In genomic region chr2:113225505-113226259, GRCh38 we compare ENCODE assay signal across 9 cellular contexts. TPM values are rescaled to one million over a fixed set of nuclear protein-coding genes. Genes with fewer than 3 reads are reported as not detected.
DNase-seq lines count a peak whose midpoint lies in the region; ATAC-seq and TF ChIP-seq lines count a peak whose summit lies in the region.
"Had no signal": no experiment of that assay in that cellular context is flagged by ENCODE, and none has a peak within 500 bp of the region (broad histone marks: within the 10 kb centered on the region; RNA-seq: fewer than 3 reads in every experiment).

No MANE protein-coding gene starts in this region.

- H3K4me1 Mint-ChIP-seq in GM23338 (peaks cover 10% of the 10 kb centered on the region; the same call in 2 of the 3 replicates), nephron (peaks cover 23% of the 10 kb centered on the region)
- peaks cover 0 to 8% of the 10 kb centered on the region in 2 donors for H3K4me1 Mint-ChIP-seq in effector memory CD8-positive, alpha-beta T cell (ENCODE audit: low read depth in 2 of 2)

- DNase-seq in GM23338 (ENCODE audit: low spot score) (peak; percentile 83), NCI-H2227 treated with DMSO at 0.1 percent for 48 hours (lab: John Stamatoyannopoulos, UW) (peak; percentile 54)
- DNase-seq in effector memory CD8-positive, alpha-beta T cell: no peak

- H3K36me3 Mint-ChIP-seq in GM23338 (ENCODE audit: low read depth): no peaks in the 10 kb centered on the region
- H3K36me3 Mint-ChIP-seq in nephron (ENCODE audit: low read depth): peaks cover 12% of the 10 kb centered on the region
- peaks cover 4% of the 10 kb centered on the region for H3K36me3 Mint-ChIP-seq in effector memory CD8-positive, alpha-beta T cell (ENCODE audit: insufficient read depth)

- peak overlapping the region; percentile 42; the same call in 2 of the 3 replicates for H3K4me3 Mint-ChIP-seq in GM23338
- peak overlapping the region in 2 of 3 experiments; percentile 14 to 32 for H3K4me3 Mint-ChIP-seq in nephron
- no peak overlapping the region for H3K4me3 Mint-ChIP-seq in effector memory CD8-positive, alpha-beta T cell
- H3K4me3 Mint-ChIP-seq: activated naive CD8-positive, alpha-beta T cell had no signal

- H3K27me3 ChIP-seq in GM23338 (ENCODE audit: insufficient read depth): no peaks in the 10 kb centered on the region

- H3K27me3 Mint-ChIP-seq in GM23338 (ENCODE audit: insufficient read depth, low read depth, poor library complexity) (no peaks in the 10 kb centered on the region), nephron (ENCODE audit: low read depth) (no peaks in the 10 kb centered on the region)
- H3K27me3 Mint-ChIP-seq in effector memory CD8-positive, alpha-beta T cell: no peaks in the 10 kb centered on the region
- H3K27me3 Mint-ChIP-seq: activated naive CD8-positive, alpha-beta T cell had no signal

- H3K4me3 ChIP-seq in GM23338: 0 out of 2 replicates have a peak overlapping the region, but pooled peaks have one; percentile 22

- no peaks in the 10 kb centered on the region for H3F3A ChIP-seq in GM23338 (replicated peaks; ENCODE audit: low read depth)

- no peaks in the 10 kb centered on the region for H4K20me1 ChIP-seq in GM23338 (replicated peaks; ENCODE audit: insufficient read depth)

- H3K4me1 ChIP-seq in GM23338 (ENCODE audit: insufficient read depth): peaks cover 8% of the 10 kb centered on the region; the same call in 1 of the 2 replicates

- 0 out of 2 replicates have a peak, but pooled peaks cover 4% of the 10 kb centered on the region for H3K9me2 ChIP-seq in GM23338 (ENCODE audit: insufficient read depth)

- H3K4me2 ChIP-seq in GM23338: peak overlapping the region; percentile 62; the same call in 1 of the 2 replicates

- ATAC-seq in GM23338 (peak; percentile 82), HG03520 (IDR thresholded peaks at IDR 0.05; ENCODE audit: unreplicated experiment) (no peak), HG03439 (IDR thresholded peaks at IDR 0.05; ENCODE audit: unreplicated experiment) (no peak)
- ATAC-seq in effector memory CD8-positive, alpha-beta T cell (replicated peaks): no peak
- no peak for ATAC-seq in activated CD4-positive, CD25-positive, alpha-beta regulatory T cell treated with anti-CD3 and anti-CD28 coated beads, Interleukin-2, amount 50 U/mL, for 24 hours

- H3K27ac Mint-ChIP-seq in GM23338 (no peak overlapping the region), nephron (peak overlapping the region in 2 of 3 experiments; percentile 68 to 92)
- H3K27ac Mint-ChIP-seq in effector memory CD8-positive, alpha-beta T cell: no peak overlapping the region
- H3K27ac Mint-ChIP-seq: activated naive CD8-positive, alpha-beta T cell had no signal

- H3K36me3 ChIP-seq in GM23338 (ENCODE audit: insufficient read depth): no peaks in the 10 kb centered on the region

- peak overlapping the region; percentile 93; the same call in 1 of the 2 replicates for H2AFZ ChIP-seq in GM23338

- no peaks in the 10 kb centered on the region for H3K79me2 ChIP-seq in GM23338 (replicated peaks; ENCODE audit: insufficient read depth)

- H3K9me3 Mint-ChIP-seq in GM23338 (no peaks in the 10 kb centered on the region), nephron (no peaks in the 10 kb centered on the region)
- H3K9me3 Mint-ChIP-seq in effector memory CD8-positive, alpha-beta T cell: no peaks in the 10 kb centered on the region

- no peak overlapping the region for H3K27ac ChIP-seq in GM23338 (ENCODE audit: low read depth)
- peak overlapping the region; percentile 7 for H3K27ac ChIP-seq in cingulate gyrus (ENCODE audit: low read depth, low read length)

- no peak for TF ChIP-seq CTCF in GM23338 (conservative IDR thresholded peaks at IDR 0.05; ENCODE audit: low read depth in 2 of 2)
- no peak for TF ChIP-seq CTCF in nephron (IDR thresholded peaks at IDR 0.05; ENCODE audit: unreplicated experiment in 3 of 3)

TF ChIP-seq in GM23338, 12 proteins besides CTCF, POLR2A, EP300 and RAD21 (continues in another document):
- TF ChIP-seq NANOG (IDR thresholded peaks at IDR 0.05; ENCODE audit: borderline replicate concordance): no peak
- no peak for TF ChIP-seq EZH2 (IDR thresholded peaks at IDR 0.05; ENCODE audit: low read depth, unreplicated experiment)
- no peak for TF ChIP-seq EZH2phosphoT487 (IDR thresholded peaks at IDR 0.05; ENCODE audit: unreplicated experiment)
- no peak for TF ChIP-seq POLR2AphosphoS5 (IDR thresholded peaks at IDR 0.05; ENCODE audit: low read depth)
- no peak for TF ChIP-seq ETS1 (IDR thresholded peaks at IDR 0.05)
- no peak for TF ChIP-seq ZNF462 (CRISPR knock-in tag; IDR thresholded peaks at IDR 0.05)
- no peak for TF ChIP-seq ZNF331 (CRISPR knock-in tag; IDR thresholded peaks at IDR 0.05; ENCODE audit: low read depth)

RNA-seq across cellular contexts. Expression of gene PSD4, which starts 51.9 kb away (rescaled TPM):
- 0.66 and 1.1 TPM in 2 replicates for total RNA-seq in GM23338 (2014; rRNA removed; shearing (Covaris generic))
- 0.06 and 0.19 TPM in 2 replicates for polyA plus RNA-seq in GM23338 (2016; fragmentation: Nextera tagmentation; extraction: Ambion mirVana)

RNA-seq across cellular contexts. Expression of gene PAX8, which starts 53.0 kb away (rescaled TPM):
- 0.16 and 0.21 TPM in 2 replicates for total RNA-seq in GM23338 (2014; rRNA removed; shearing (Covaris generic))
- 0.32 and 0.43 TPM in 2 replicates for polyA plus RNA-seq in GM23338 (2016; fragmentation: Nextera tagmentation; extraction: Ambion mirVana)

Comparison
In these comparisons a context has a peak if more than half of its experiments do, and no peak if none do; other contexts are left out.
1. DNase-seq: peak in GM23338 (single experiment) and NCI-H2227 treated with DMSO at 0.1 percent for 48 hours (single experiment); none in effector memory CD8-positive, alpha-beta T cell (0 of 3).
2. H3K27ac Mint-ChIP-seq: peak in nephron (2 of 3); none in GM23338 (single experiment) and effector memory CD8-positive, alpha-beta T cell (0 of 2).
3. H3K4me3 Mint-ChIP-seq: peak in GM23338 (single experiment) and nephron (2 of 3); none in effector memory CD8-positive, alpha-beta T cell (0 of 2).